ENCODE assay signal across 6 cellular contexts in the genomic region with DNA sequence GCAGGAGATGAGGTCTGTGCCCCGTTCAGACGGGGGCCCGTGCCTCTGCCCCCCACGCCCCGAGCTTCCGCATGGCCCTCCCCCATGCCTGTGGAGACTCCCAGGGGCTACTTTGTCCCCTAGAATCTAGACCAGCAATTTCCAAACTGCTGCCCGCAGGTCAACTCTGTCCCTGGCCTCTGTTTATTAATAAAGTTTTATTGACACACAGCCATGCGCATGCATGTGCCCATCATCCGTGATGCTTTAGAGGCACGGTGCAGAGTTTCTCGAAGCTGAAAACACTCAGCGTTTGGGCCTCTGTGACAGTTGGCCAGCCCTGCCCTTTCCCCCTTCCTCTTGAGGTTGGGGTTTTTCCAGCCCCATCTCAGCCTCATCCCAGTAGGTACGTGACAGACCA.
"Had no signal": no experiment of that assay in that cellular context is flagged by ENCODE, and none has a peak within 500 bp of the region (broad histone marks: within the 10 kb centered on the region; RNA-seq: fewer than 3 reads in every experiment).

No MANE protein-coding gene starts in this region.

- DNase-seq: HFFc6, IMR-90, KBM-7 had no signal

- H3K36me3 ChIP-seq: HAP-1 had no signal

- H3K4me2 ChIP-seq: GM23338 had no signal

- H3K9me3 ChIP-seq: HAP-1 had no signal

- H3K9me3 Mint-ChIP-seq: GM23338, HFFc6 had no signal

- H3K27ac Mint-ChIP-seq: HFFc6 had no signal

- H3K4me1 ChIP-seq: HAP-1 had no signal

- H2AFZ ChIP-seq: GM23338 had no signal

- H3K4me3 Mint-ChIP-seq: GM23338, HFFc6 had no signal

- H3K27ac ChIP-seq: HL-60 had no signal

- H3K4me3 ChIP-seq: GM23338, HAP-1 had no signal
